Comparison of ENCODE assay signal across 11 cellular contexts in genomic region chr14:105492966-105493871, GRCh38. TPM values are rescaled to one million over a fixed set of nuclear protein-coding genes. Genes with fewer than 3 reads are reported as not detected.
DNase-seq lines count a peak whose midpoint lies in the region; TF ChIP-seq lines count a peak whose summit lies in the region.
"Had no signal": no experiment of that assay in that cellular context is flagged by ENCODE, and none has a peak within 500 bp of the region (broad histone marks: within the 10 kb centered on the region; RNA-seq: fewer than 3 reads in every experiment).

No MANE protein-coding gene starts in this region.

- H2AFZ ChIP-seq in osteoblast (ENCODE audit: low read length): no peak overlapping the region

- H3K4me2 ChIP-seq in osteoblast (ENCODE audit: insufficient read depth, low read length): no peak overlapping the region

- no peak for TF ChIP-seq CTCF in C4-2B (conservative IDR thresholded peaks at IDR 0.05)
- no peak for TF ChIP-seq CTCF in GM12865 (IDR thresholded peaks at IDR 0.05; ENCODE audit: insufficient read depth, low read depth, low read length, missing control alignments)
- no peak for TF ChIP-seq CTCF in osteoblast (IDR thresholded peaks at IDR 0.05; ENCODE audit: extremely low read depth, low read depth, low read length)

- H3K27ac ChIP-seq in C4-2B: peak overlapping the region; percentile 93
- H3K27ac ChIP-seq in osteoblast (ENCODE audit: low read depth, low read length): no peak overlapping the region

- no peaks in the 10 kb centered on the region for H3K9me3 ChIP-seq in osteoblast (ENCODE audit: low read depth, low read length)

- DNase-seq in GM12865 (ENCODE audit: low read depth): peak; percentile 10
- DNase-seq in ecto neural progenitor cell (ENCODE audit: low spot score): peak; percentile 38
- peak; percentile 83 for DNase-seq in osteoblast (ENCODE audit: insufficient read length, low spot score, missing footprints)
- no peak for DNase-seq in occipital lobe (lab: John Stamatoyannopoulos, UW)
- no peak for DNase-seq in NCI-H82 treated with DMSO at 0.1 percent for 48 hours (lab: John Stamatoyannopoulos, UW; ENCODE audit: unreplicated experiment)
- no peak for DNase-seq in RKO (ENCODE audit: low spot score)
- DNase-seq: activated CD8-positive, alpha-beta memory T cell treated with anti-CD3 and anti-CD28 coated beads, Interleukin-2, amount 10 ng/mL, durations not matched to agents 7 days and 5 days; effector CD4-positive, alpha-beta T cell; NCI-H1048; T-helper 9 cell had no signal

- H3K27me3 ChIP-seq in osteoblast (ENCODE audit: insufficient read depth, low read length): no peaks in the 10 kb centered on the region

- peaks cover 2% of the 10 kb centered on the region for H4K20me1 ChIP-seq in osteoblast (ENCODE audit: insufficient read depth, low read length)

- H3K36me3 ChIP-seq in osteoblast (ENCODE audit: insufficient read depth, low read length): no peaks in the 10 kb centered on the region

- no peak overlapping the region for H3K4me3 ChIP-seq in GM12865 (ENCODE audit: low read depth, low read length)
- H3K4me3 ChIP-seq in osteoblast (ENCODE audit: insufficient read depth, low read length): no peak overlapping the region

- no peaks in the 10 kb centered on the region for H3K79me2 ChIP-seq in osteoblast (ENCODE audit: insufficient read depth, low read length)

- H3K4me1 ChIP-seq in osteoblast (ENCODE audit: insufficient read depth, low read length): peaks cover 3% of the 10 kb centered on the region

RNA-seq across cellular contexts. Expression of gene TEDC1, which starts 2.2 kb away (rescaled TPM):
- total RNA-seq in osteoblast (3.2 and 5.1 TPM in 2 replicates), occipital lobe (5.6 TPM)

RNA-seq across cellular contexts. Expression of gene CRIP1, which starts 6.5 kb away (rescaled TPM):
- 5.0 and 8.7 TPM in 2 replicates for total RNA-seq in osteoblast
- total RNA-seq in occipital lobe: 0.94 TPM

RNA-seq across cellular contexts. Expression of gene CRIP2, which starts 18.6 kb away (rescaled TPM):
- 31.5 and 43.8 TPM in 2 replicates for total RNA-seq in osteoblast
- 70.2 TPM for total RNA-seq in occipital lobe

RNA-seq across cellular contexts. Expression of gene TMEM121, which starts 33.2 kb away (rescaled TPM):
- 1.8 and 2.7 TPM in 2 replicates for total RNA-seq in osteoblast
- total RNA-seq in occipital lobe: 23.1 TPM

Comparison
In these comparisons a context has a peak if more than half of its experiments do, and no peak if none do; other contexts are left out.
1. DNase-seq: peak in GM12865 (single experiment), ecto neural progenitor cell (single experiment) and osteoblast (single experiment); none in occipital lobe (single experiment), NCI-H82 treated with DMSO at 0.1 percent for 48 hours (single experiment) and RKO (single experiment).